7 cellular contexts compared by ENCODE assay signal in the genomic region with DNA sequence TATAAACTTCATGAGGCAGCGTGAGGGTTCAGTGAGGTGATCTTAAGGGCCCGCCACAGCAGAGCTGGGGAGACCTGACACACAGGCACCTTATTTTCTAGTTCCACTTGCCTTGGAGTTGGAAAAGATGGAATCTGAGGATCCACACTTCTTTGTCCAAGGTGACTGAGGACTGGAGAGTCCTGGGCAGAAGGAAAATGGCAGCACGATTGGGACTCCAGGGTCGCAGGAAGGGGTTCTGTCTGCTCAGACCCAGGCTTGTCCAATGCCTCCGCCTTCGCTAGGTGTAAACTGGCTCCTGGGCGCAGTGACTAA. TPM values are rescaled to one million over a fixed set of nuclear protein-coding genes. Genes with fewer than 3 reads are reported as not detected.
DNase-seq lines count a peak whose midpoint lies in the region; ATAC-seq and TF ChIP-seq lines count a peak whose summit lies in the region.

No MANE protein-coding gene starts in this region.

- H3K27me3 ChIP-seq in HL-60 (ENCODE audit: insufficient read depth, poor library complexity, severe bottlenecking): no peaks in the 10 kb centered on the region
- peaks cover 14% of the 10 kb centered on the region for H3K27me3 ChIP-seq in iPS-18a (ENCODE audit: control insufficient read depth, insufficient read depth, low read length)

- H3K27me3 Mint-ChIP-seq in activated T-helper 1 cell treated with anti-CD3 and anti-CD28 coated beads, Interleukin-12 subunit alpha, Interleukin-12 subunit beta, Interleukin-2, Interleukin-4 antibody, amounts not matched to agents 30 ng/mL and 10 ng/mL and 1 ng/mL, durations not matched to agents 14 hours and 24 hours and 36 hours (ENCODE audit: insufficient read depth): peaks cover 2% of the 10 kb centered on the region
- H3K27me3 Mint-ChIP-seq in stimulated activated memory B cell treated with anti-CD40 and anti-IgM and Interleukin-4, amounts not matched to agents 10 μg/mL and 1 μg/mL and 100 μg/mL, for 72 hours: no peaks in the 10 kb centered on the region

- H3K36me3 Mint-ChIP-seq in activated T-helper 1 cell treated with anti-CD3 and anti-CD28 coated beads, Interleukin-12 subunit alpha, Interleukin-12 subunit beta, Interleukin-2, Interleukin-4 antibody, amounts not matched to agents 30 ng/mL and 10 ng/mL and 1 ng/mL, durations not matched to agents 14 hours and 24 hours and 36 hours (ENCODE audit: low read depth): peaks cover 13% of the 10 kb centered on the region
- peaks cover 31% of the 10 kb centered on the region for H3K36me3 Mint-ChIP-seq in stimulated activated memory B cell treated with anti-CD40 and anti-IgM and Interleukin-4, amounts not matched to agents 10 μg/mL and 1 μg/mL and 100 μg/mL, for 72 hours

- H3K4me1 ChIP-seq in iPS-18a (ENCODE audit: control insufficient read depth, low read depth, low read length): peaks cover 9% of the 10 kb centered on the region

- no peaks in the 10 kb centered on the region for H3K9me3 ChIP-seq in iPS-18a (ENCODE audit: control insufficient read depth, low read depth, low read length)

- intact Hi-C loops in activated T-helper 1 cell treated with anti-CD3 and anti-CD28 coated beads, Interleukin-12 subunit alpha, Interleukin-12 subunit beta, Interleukin-2, Interleukin-4 antibody, amounts not matched to agents 30 ng/mL and 10 ng/mL and 1 ng/mL, durations not matched to agents 14 hours and 24 hours and 36 hours (cut with micrococcal nuclease): no loop called here

- peaks cover 13% of the 10 kb centered on the region for H3K4me1 Mint-ChIP-seq in activated T-helper 1 cell treated with anti-CD3 and anti-CD28 coated beads, Interleukin-12 subunit alpha, Interleukin-12 subunit beta, Interleukin-2, Interleukin-4 antibody, amounts not matched to agents 30 ng/mL and 10 ng/mL and 1 ng/mL, durations not matched to agents 14 hours and 24 hours and 36 hours (ENCODE audit: low read depth)
- peaks cover 43% of the 10 kb centered on the region for H3K4me1 Mint-ChIP-seq in stimulated activated memory B cell treated with anti-CD40 and anti-IgM and Interleukin-4, amounts not matched to agents 10 μg/mL and 1 μg/mL and 100 μg/mL, for 72 hours

- no peaks in the 10 kb centered on the region for H3K9me3 Mint-ChIP-seq in activated T-helper 1 cell treated with anti-CD3 and anti-CD28 coated beads, Interleukin-12 subunit alpha, Interleukin-12 subunit beta, Interleukin-2, Interleukin-4 antibody, amounts not matched to agents 30 ng/mL and 10 ng/mL and 1 ng/mL, durations not matched to agents 14 hours and 24 hours and 36 hours
- H3K9me3 Mint-ChIP-seq in stimulated activated memory B cell treated with anti-CD40 and anti-IgM and Interleukin-4, amounts not matched to agents 10 μg/mL and 1 μg/mL and 100 μg/mL, for 72 hours: no peaks in the 10 kb centered on the region

- H3K27ac ChIP-seq in HL-60 (replicated peaks) (peak overlapping the region; percentile 93), iPS-18a (ENCODE audit: low read length) (no peak overlapping the region)

- H3K4me3 ChIP-seq in HL-60 (replicated peaks; ENCODE audit: insufficient read depth, low read length): peak overlapping the region; percentile 77
- peak overlapping the region; percentile 81 for H3K4me3 ChIP-seq in iPS-18a (ENCODE audit: low read length)

- no peak for ATAC-seq in stimulated activated memory B cell treated with anti-CD40 and anti-IgM and Interleukin-4, amounts not matched to agents 10 μg/mL and 1 μg/mL and 100 μg/mL, for 72 hours
- ATAC-seq in GM21529 (IDR thresholded peaks at IDR 0.05; ENCODE audit: unreplicated experiment): no peak

- peak overlapping the region; percentile 97 for H3K4me3 Mint-ChIP-seq in activated T-helper 1 cell treated with anti-CD3 and anti-CD28 coated beads, Interleukin-12 subunit alpha, Interleukin-12 subunit beta, Interleukin-2, Interleukin-4 antibody, amounts not matched to agents 30 ng/mL and 10 ng/mL and 1 ng/mL, durations not matched to agents 14 hours and 24 hours and 36 hours
- H3K4me3 Mint-ChIP-seq in stimulated activated memory B cell treated with anti-CD40 and anti-IgM and Interleukin-4, amounts not matched to agents 10 μg/mL and 1 μg/mL and 100 μg/mL, for 72 hours: peak overlapping the region; percentile 93

- H3K27ac Mint-ChIP-seq in activated T-helper 1 cell treated with anti-CD3 and anti-CD28 coated beads, Interleukin-12 subunit alpha, Interleukin-12 subunit beta, Interleukin-2, Interleukin-4 antibody, amounts not matched to agents 30 ng/mL and 10 ng/mL and 1 ng/mL, durations not matched to agents 14 hours and 24 hours and 36 hours: peak overlapping the region; percentile 88
- H3K27ac Mint-ChIP-seq in stimulated activated memory B cell treated with anti-CD40 and anti-IgM and Interleukin-4, amounts not matched to agents 10 μg/mL and 1 μg/mL and 100 μg/mL, for 72 hours: peak overlapping the region; percentile 76

- H3K36me3 ChIP-seq in iPS-18a (ENCODE audit: control insufficient read depth, low read depth, low read length): peaks cover 22% of the 10 kb centered on the region

- no peak for DNase-seq in HL-60 (ENCODE audit: low read depth in 1 of 2, low spot score in 1 of 2)
- no peak for DNase-seq in activated T-helper 1 cell treated with anti-CD3 and anti-CD28 coated beads, Interleukin-12 subunit alpha, Interleukin-12 subunit beta, Interleukin-2, Interleukin-4 antibody, amounts not matched to agents 30 ng/mL and 10 ng/mL and 1 ng/mL, durations not matched to agents 14 hours and 24 hours and 36 hours (ENCODE audit: low spot score)
- no peak for DNase-seq in GF-D8 (lab: John Stamatoyannopoulos, UW)
- DNase-seq in 8988T: no peak

- TF ChIP-seq CTCF in HL-60 (IDR thresholded peaks at IDR 0.05; ENCODE audit: insufficient read depth, low read length): no peak

- H3K9ac ChIP-seq in iPS-18a (ENCODE audit: low read length): peak overlapping the region; percentile 69

RNA-seq across cellular contexts. Expression of gene GALE, which starts 1.3 kb away (rescaled TPM):
- 62.4 and 63.4 TPM in 2 replicates for total RNA-seq in activated T-helper 1 cell treated with anti-CD3 and anti-CD28 coated beads, Interleukin-12 subunit alpha, Interleukin-12 subunit beta, Interleukin-2, Interleukin-4 antibody, amounts not matched to agents 30 ng/mL and 10 ng/mL and 1 ng/mL, durations not matched to agents 14 hours and 24 hours and 36 hours

RNA-seq across cellular contexts. Expression of gene LYPLA2, which starts 8.3 kb away (rescaled TPM):
- 91.4 and 96.1 TPM in 2 replicates for total RNA-seq in activated T-helper 1 cell treated with anti-CD3 and anti-CD28 coated beads, Interleukin-12 subunit alpha, Interleukin-12 subunit beta, Interleukin-2, Interleukin-4 antibody, amounts not matched to agents 30 ng/mL and 10 ng/mL and 1 ng/mL, durations not matched to agents 14 hours and 24 hours and 36 hours

RNA-seq across cellular contexts. Expression of gene PITHD1, which starts 21.0 kb away (rescaled TPM):
- total RNA-seq in activated T-helper 1 cell treated with anti-CD3 and anti-CD28 coated beads, Interleukin-12 subunit alpha, Interleukin-12 subunit beta, Interleukin-2, Interleukin-4 antibody, amounts not matched to agents 30 ng/mL and 10 ng/mL and 1 ng/mL, durations not matched to agents 14 hours and 24 hours and 36 hours: 83.2 and 83.4 TPM in 2 replicates

RNA-seq across cellular contexts. Expression of gene HMGCL, which starts 26.0 kb away (rescaled TPM):
- 18.5 and 19.9 TPM in 2 replicates for total RNA-seq in activated T-helper 1 cell treated with anti-CD3 and anti-CD28 coated beads, Interleukin-12 subunit alpha, Interleukin-12 subunit beta, Interleukin-2, Interleukin-4 antibody, amounts not matched to agents 30 ng/mL and 10 ng/mL and 1 ng/mL, durations not matched to agents 14 hours and 24 hours and 36 hours

RNA-seq across cellular contexts. Expression of gene ELOA, which starts 55.9 kb away (rescaled TPM):
- 54.5 and 55.2 TPM in 2 replicates for total RNA-seq in activated T-helper 1 cell treated with anti-CD3 and anti-CD28 coated beads, Interleukin-12 subunit alpha, Interleukin-12 subunit beta, Interleukin-2, Interleukin-4 antibody, amounts not matched to agents 30 ng/mL and 10 ng/mL and 1 ng/mL, durations not matched to agents 14 hours and 24 hours and 36 hours
